In genomic region chr20:49534314-49534713, GRCh38 we compare ENCODE assay signal across 9 cellular contexts. TPM values are rescaled to one million over a fixed set of nuclear protein-coding genes. Genes with fewer than 3 reads are reported as not detected.
DNase-seq lines count a peak whose midpoint lies in the region; ATAC-seq, FAIRE-seq and TF ChIP-seq lines count a peak whose summit lies in the region.
"Had no signal": no experiment of that assay in that cellular context is flagged by ENCODE, and none has a peak within 500 bp of the region (broad histone marks: within the 10 kb centered on the region; RNA-seq: fewer than 3 reads in every experiment).

No MANE protein-coding gene starts in this region.

- no peak for FAIRE-seq in RCC 7860 (lab: Jason Lieb, UNC)
- peak; percentile 48 for FAIRE-seq in urothelium cell line (lab: Jason Lieb, UNC)
- FAIRE-seq: endometrium had no signal

- DNase-seq in ELR (ENCODE audit: low read depth) (peak; percentile 79), Karpas-422 (peak; percentile 87), RCC 7860 (ENCODE audit: low spot score) (peak; percentile 45), foreskin fibroblast (peak; percentile 21 to 76), urothelium cell line (ENCODE audit: low spot score) (peak; percentile 86)

- peak; percentile 48 for ATAC-seq in activated T-helper 17 cell treated with anti-CD3 and anti-CD28 coated beads, Interleukin-2, amount 50 U/mL, for 72 hours (replicated peaks)
- no peak for ATAC-seq in GM21515 (IDR thresholded peaks at IDR 0.05; ENCODE audit: unreplicated experiment)

- no peak overlapping the region for H3K9ac ChIP-seq in Karpas-422 (ENCODE audit: low read length)
- H3K9ac ChIP-seq in parathyroid adenoma: no peak overlapping the region

- peak overlapping the region; percentile 27 for H3K4me3 Mint-ChIP-seq in activated T-helper 17 cell treated with anti-CD3 and anti-CD28 coated beads, Interleukin-2, amount 50 U/mL, for 72 hours

- H3K4me1 ChIP-seq in Karpas-422 (ENCODE audit: low read length) (no peaks in the 10 kb centered on the region), parathyroid adenoma (no peaks in the 10 kb centered on the region)

- H3K27me3 Mint-ChIP-seq in activated T-helper 17 cell treated with anti-CD3 and anti-CD28 coated beads, Interleukin-2, amount 50 U/mL, for 72 hours: no peaks in the 10 kb centered on the region

- H2AFZ ChIP-seq in Karpas-422 (ENCODE audit: low read length) (no peak overlapping the region), parathyroid adenoma (no peak overlapping the region)

- no peaks in the 10 kb centered on the region for H3K9me2 ChIP-seq in Karpas-422 (replicated peaks; ENCODE audit: insufficient read depth, low read length)

- no peak overlapping the region for H3K4me2 ChIP-seq in Karpas-422 (ENCODE audit: low read depth, low read length, poor library complexity, severe bottlenecking)
- no peak overlapping the region for H3K4me2 ChIP-seq in parathyroid adenoma (ENCODE audit: low read length)

- peak; percentile 69 for TF ChIP-seq CTCF in foreskin fibroblast (IDR thresholded peaks at IDR 0.05; ENCODE audit: low read depth, low read length)
- TF ChIP-seq CTCF in parathyroid adenoma (IDR thresholded peaks at IDR 0.05): peak; percentile 83

- H3K4me3 ChIP-seq in Karpas-422 (ENCODE audit: low read length) (no peak overlapping the region), foreskin fibroblast (ENCODE audit: low read depth in 1 of 2, low read length in 2 of 2) (no peak overlapping the region), parathyroid adenoma (ENCODE audit: low read depth, low read length) (no peak overlapping the region)

- peaks cover 10% of the 10 kb centered on the region for H3K4me1 Mint-ChIP-seq in activated T-helper 17 cell treated with anti-CD3 and anti-CD28 coated beads, Interleukin-2, amount 50 U/mL, for 72 hours

- no peaks in the 10 kb centered on the region for H4K20me1 ChIP-seq in Karpas-422 (ENCODE audit: insufficient read depth, low read depth, low read length)

- H3K27ac Mint-ChIP-seq in activated T-helper 17 cell treated with anti-CD3 and anti-CD28 coated beads, Interleukin-2, amount 50 U/mL, for 72 hours: peak overlapping the region; percentile 76

- H3K36me3 ChIP-seq in Karpas-422 (ENCODE audit: insufficient read depth, low read length): no peaks in the 10 kb centered on the region
- H3K36me3 ChIP-seq in parathyroid adenoma (ENCODE audit: control insufficient read depth, insufficient read depth, low read length): no peaks in the 10 kb centered on the region

- no peaks in the 10 kb centered on the region for H3K36me3 Mint-ChIP-seq in activated T-helper 17 cell treated with anti-CD3 and anti-CD28 coated beads, Interleukin-2, amount 50 U/mL, for 72 hours (ENCODE audit: low read depth)

- no peaks in the 10 kb centered on the region for H3K9me3 ChIP-seq in Karpas-422 (ENCODE audit: low read length)
- H3K9me3 ChIP-seq in parathyroid adenoma (ENCODE audit: control insufficient read depth, low read length): no peaks in the 10 kb centered on the region

- no peaks in the 10 kb centered on the region for H3K79me2 ChIP-seq in Karpas-422 (ENCODE audit: low read length)
- H3K79me2 ChIP-seq in parathyroid adenoma: no peaks in the 10 kb centered on the region

- no peak overlapping the region for H3K27ac ChIP-seq in Karpas-422 (ENCODE audit: low read length)
- H3K27ac ChIP-seq in parathyroid adenoma: no peak overlapping the region

- no peaks in the 10 kb centered on the region for H3K27me3 ChIP-seq in Karpas-422 (ENCODE audit: low read length)
- no peaks in the 10 kb centered on the region for H3K27me3 ChIP-seq in parathyroid adenoma (ENCODE audit: control insufficient read depth, insufficient read depth, low read length)

- no peaks in the 10 kb centered on the region for H3K9me3 Mint-ChIP-seq in activated T-helper 17 cell treated with anti-CD3 and anti-CD28 coated beads, Interleukin-2, amount 50 U/mL, for 72 hours

RNA-seq across cellular contexts. Expression of gene PTGIS, which starts 33.6 kb away (rescaled TPM):
- not detected in 2 replicates for total RNA-seq in Karpas-422 (2014; rRNA removed; shearing (Covaris generic); ENCODE audit: low replicate concordance)
- total RNA-seq in activated T-helper 17 cell treated with anti-CD3 and anti-CD28 coated beads, Interleukin-2, amount 50 U/mL, for 72 hours: 1 to 10 TPM in 1 of 2 donors, under 1 TPM in 1; 0.56 to 2.3 TPM

RNA-seq across cellular contexts. Expression of gene KCNB1, which starts 51.8 kb away (rescaled TPM):
- total RNA-seq in Karpas-422 (2014; rRNA removed; shearing (Covaris generic); ENCODE audit: low replicate concordance): not detected in 2 replicates
- not detected for total RNA-seq in activated T-helper 17 cell treated with anti-CD3 and anti-CD28 coated beads, Interleukin-2, amount 50 U/mL, for 72 hours
